Comparison of ENCODE assay signal across 7 cellular contexts in genomic region chr7:82442492-82443043, GRCh38. TPM values are rescaled to one million over a fixed set of nuclear protein-coding genes. Genes with fewer than 3 reads are reported as not detected.
DNase-seq lines count a peak whose midpoint lies in the region; FAIRE-seq and TF ChIP-seq lines count a peak whose summit lies in the region.

No MANE protein-coding gene starts in this region.

- H3K9ac ChIP-seq in muscle layer of colon (ENCODE audit: low read length): peak overlapping the region; percentile 49

- intact Hi-C loops in dorsolateral prefrontal cortex (cut with DNase I): loop anchor here (5.0 to 10.0 kb wide), 7 partner anchors 40 to 278 kb away; no protein-coding TSS in a partner anchor

- H3K36me3 ChIP-seq in GM06990 (ENCODE audit: control insufficient read depth, insufficient read depth, low read length): no peaks in the 10 kb centered on the region
- H3K36me3 ChIP-seq in muscle layer of colon (ENCODE audit: insufficient read depth, low read length): no peaks in the 10 kb centered on the region

- no peak overlapping the region for H3K4me3 ChIP-seq in GM06990 (replicated peaks; ENCODE audit: low read depth, low read length)
- H3K4me3 ChIP-seq in dorsolateral prefrontal cortex: peak overlapping the region; percentile 52 to 89 (median 76)
- H3K4me3 ChIP-seq in muscle layer of colon (ENCODE audit: low read depth in 1 of 2, low read length in 2 of 2): peak overlapping the region; percentile 61 to 93

- DNase-seq in GM06990 (ENCODE audit: extremely low read depth, insufficient read length) (peak; percentile 6), NCI-H1417 treated with DMSO at 0.1 percent for 48 hours (lab: John Stamatoyannopoulos, UW) (peak; percentile 56), dorsolateral prefrontal cortex (peak in 3 of 10 donors; percentile 17 to 42 (median 20)), middle frontal gyrus (ENCODE audit: extremely low spot score, low spot score) (no peak), GM19239 (ENCODE audit: insufficient read length, low spot score) (no peak)
- DNase-seq in effector CD4-positive, alpha-beta T cell: no peak

- H3K4me1 ChIP-seq in muscle layer of colon (ENCODE audit: insufficient read depth, low read length): no peaks in the 10 kb centered on the region

- H3K27me3 ChIP-seq in GM06990 (replicated peaks; ENCODE audit: control insufficient read depth, insufficient read depth, low read length): no peaks in the 10 kb centered on the region; the same call in 1 of the 2 replicates
- H3K27me3 ChIP-seq in dorsolateral prefrontal cortex: no peaks in the 10 kb centered on the region
- H3K27me3 ChIP-seq in muscle layer of colon (ENCODE audit: control insufficient read depth in 1 of 2, insufficient read depth in 2 of 2, low read length in 2 of 2): no peaks in the 10 kb centered on the region

- TF ChIP-seq CTCF in GM06990 (IDR thresholded peaks at IDR 0.05; ENCODE audit: insufficient read depth, low read length, poor library complexity, severe bottlenecking): no peak
- no peak for TF ChIP-seq CTCF in dorsolateral prefrontal cortex (IDR thresholded peaks at IDR 0.05 in 54 of 56, conservative IDR thresholded peaks at IDR 0.05 in 2 of 56; ENCODE audit: low read depth in 1 of 56, partially characterized antibody in 56 of 56)

- H3K27ac ChIP-seq in dorsolateral prefrontal cortex (peak overlapping the region in 57 of 59 donors; percentile 68 to 98 (median 94)), muscle layer of colon (ENCODE audit: low read depth, low read length) (peak overlapping the region; percentile 98)

- H3K9me3 ChIP-seq in muscle layer of colon (ENCODE audit: low read length): no peaks in the 10 kb centered on the region

- FAIRE-seq in GM19239 (lab: Jason Lieb, UNC): no peak

RNA-seq across cellular contexts. Expression of gene CACNA2D1, which starts 1.0 kb away (rescaled TPM):
- total RNA-seq in dorsolateral prefrontal cortex: 100 to 1,000 TPM in 29 of 120 experiments, 10 to 100 TPM in 91; 33.1 to 150 (median 86.7) TPM

Comparison
In these comparisons a context has a peak if more than half of its experiments do, and no peak if none do; other contexts are left out.
1. DNase-seq: peak in GM06990 (single experiment) and NCI-H1417 treated with DMSO at 0.1 percent for 48 hours (single experiment); none in middle frontal gyrus (single experiment), GM19239 (single experiment) and effector CD4-positive, alpha-beta T cell (single experiment).